In genomic region chr19:32372726-32373613, GRCh38 we compare ENCODE assay signal across 12 cellular contexts. TPM values are rescaled to one million over a fixed set of nuclear protein-coding genes. Genes with fewer than 3 reads are reported as not detected.
DNase-seq lines count a peak whose midpoint lies in the region; ATAC-seq and TF ChIP-seq lines count a peak whose summit lies in the region.
"Had no signal": no experiment of that assay in that cellular context is flagged by ENCODE, and none has a peak within 500 bp of the region (broad histone marks: within the 10 kb centered on the region; RNA-seq: fewer than 3 reads in every experiment).

No MANE protein-coding gene starts in this region.

- BruUV-seq in PC-9 (replicated peaks; lab: Mats Ljungman, UMichigan), result no TSS peak

- no peaks in the 10 kb centered on the region for H3K27me3 Mint-ChIP-seq in nephron progenitor cell (ENCODE audit: low read depth, poor library complexity)
- no peaks in the 10 kb centered on the region for H3K27me3 Mint-ChIP-seq in effector memory CD8-positive, alpha-beta T cell

- H3K27me3 ChIP-seq in PC-9 (ENCODE audit: insufficient read depth, low read depth) (no peaks in the 10 kb centered on the region), endocrine pancreas (ENCODE audit: control insufficient read depth, insufficient read depth, low read length) (no peaks in the 10 kb centered on the region)

- H3K4me3 Mint-ChIP-seq in nephron progenitor cell, result no peak overlapping the region
- no peak overlapping the region for H3K4me3 Mint-ChIP-seq in effector memory CD8-positive, alpha-beta T cell
- H3K4me3 Mint-ChIP-seq: stimulated activated effector memory CD8-positive, alpha-beta T cell treated with anti-CD3 and anti-CD28 coated beads, Interleukin-12 subunit alpha, Interleukin-12 subunit beta, amount 100 ng/mL, for 72 hours had no signal

- intact Hi-C loops in PC-9 (cut with micrococcal nuclease; ENCODE audit: unreplicated experiment), result loop anchor here (1.0 to 10.0 kb wide), 4 partner anchors 10 to 922 kb away; no protein-coding TSS in a partner anchor

- H3K79me2 ChIP-seq in PC-9 (ENCODE audit: low read depth), result peaks cover 46% of the 10 kb centered on the region

- peak overlapping the region; percentile 61 for H3K4me2 ChIP-seq in PC-9

- POLR2A ChIA-PET in AG04449 (lab: Yijun Ruan, JAX) (interaction anchor here (0.6 to 1.4 kb wide), 4 partner anchors 15 to 32 kb away, joined by 3 to 12 read pairs (median 5); partner anchors contain the start of gene DPY19L3), PC-9 (lab: Charles Lee; ENCODE audit: unreplicated experiment) (interaction anchor here (1.2 kb wide), 1 partner anchor 33 kb away, joined by 17 read pairs; the partner anchor contains the start of gene DPY19L3)

- no peak for TF ChIP-seq CTCF in AG04449 (IDR thresholded peaks at IDR 0.05; ENCODE audit: insufficient read depth, low read length, missing control alignments)
- TF ChIP-seq CTCF in PC-9 (conservative IDR thresholded peaks at IDR 0.05), result no peak
- TF ChIP-seq CTCF in nephron progenitor cell (IDR thresholded peaks at IDR 0.05), result no peak

- H3K9me3 ChIP-seq in PC-9 (ENCODE audit: insufficient read depth, low read depth) (0 out of 2 replicates have a peak, but pooled peaks cover 4% of the 10 kb centered on the region), endocrine pancreas (ENCODE audit: control insufficient read depth, low read length) (no peaks in the 10 kb centered on the region)

- peaks cover 15% of the 10 kb centered on the region for H3K9me3 Mint-ChIP-seq in nephron progenitor cell
- H3K9me3 Mint-ChIP-seq in effector memory CD8-positive, alpha-beta T cell, result no peaks in the 10 kb centered on the region
- H3K9me3 Mint-ChIP-seq: stimulated activated effector memory CD8-positive, alpha-beta T cell treated with anti-CD3 and anti-CD28 coated beads, Interleukin-12 subunit alpha, Interleukin-12 subunit beta, amount 100 ng/mL, for 72 hours had no signal

- H3K4me3 ChIP-seq in AG04449 (ENCODE audit: low read depth, low read length), result peak overlapping the region; percentile 32
- peak overlapping the region; percentile 12; the same call in 1 of the 2 replicates for H3K4me3 ChIP-seq in PC-9
- H3K4me3 ChIP-seq in endocrine pancreas (ENCODE audit: control insufficient read depth, insufficient read depth, low read length), result peak overlapping the region; percentile 56
- H3K4me3 ChIP-seq: SK-N-MC had no signal

- H3K36me3 Mint-ChIP-seq in nephron progenitor cell (ENCODE audit: low read depth), result peaks cover 95% of the 10 kb centered on the region
- H3K36me3 Mint-ChIP-seq in effector memory CD8-positive, alpha-beta T cell (ENCODE audit: insufficient read depth), result peaks cover 43% of the 10 kb centered on the region

- H3K36me3 ChIP-seq in PC-9 (ENCODE audit: low read depth) (peaks cover 35% of the 10 kb centered on the region; the same call in 1 of the 2 replicates), endocrine pancreas (ENCODE audit: control insufficient read depth, insufficient read depth, low read length) (peaks cover 3% of the 10 kb centered on the region)

- peak overlapping the region; percentile 82 for H3K27ac Mint-ChIP-seq in nephron progenitor cell
- H3K27ac Mint-ChIP-seq in effector memory CD8-positive, alpha-beta T cell, result peak overlapping the region in 1 of 2 donors; percentile 9
- H3K27ac Mint-ChIP-seq: stimulated activated effector memory CD8-positive, alpha-beta T cell treated with anti-CD3 and anti-CD28 coated beads, Interleukin-12 subunit alpha, Interleukin-12 subunit beta, amount 100 ng/mL, for 72 hours had no signal

- no peaks in the 10 kb centered on the region for H3K9me2 ChIP-seq in PC-9 (ENCODE audit: insufficient read depth)

- H3K9ac ChIP-seq in endocrine pancreas (ENCODE audit: control insufficient read depth, insufficient read depth, low read length), result no peak overlapping the region

- peaks cover 7% of the 10 kb centered on the region; the same call in 1 of the 2 replicates for H4K20me1 ChIP-seq in PC-9 (ENCODE audit: insufficient read depth)

- ATAC-seq in GM21528 (IDR thresholded peaks at IDR 0.05; ENCODE audit: low FRiP score, unreplicated experiment), result no peak
- no peak for ATAC-seq in HG03460 (IDR thresholded peaks at IDR 0.05; ENCODE audit: unreplicated experiment)
- no peak for ATAC-seq in effector memory CD8-positive, alpha-beta T cell (replicated peaks)
- ATAC-seq: stimulated activated effector memory CD8-positive, alpha-beta T cell treated with anti-CD3 and anti-CD28 coated beads, Interleukin-12 subunit alpha, Interleukin-12 subunit beta, amount 100 ng/mL, for 72 hours had no signal

- DNase-seq in AG04449 (ENCODE audit: low read depth, low spot score), result no peak
- peak; percentile 41 to 76 for DNase-seq in PC-9
- DNase-seq in nephron progenitor cell, result no peak
- no peak for DNase-seq in effector memory CD8-positive, alpha-beta T cell
- DNase-seq in SKM-1 treated with dmso at 0.1 percent for 144 hours (lab: John Stamatoyannopoulos, UW; ENCODE audit: unreplicated experiment), result no peak
- DNase-seq: cerebellar nuclear complex, NCI-H1694 had no signal

- no peak overlapping the region for H2AFZ ChIP-seq in PC-9

- peaks cover 34% of the 10 kb centered on the region for H3F3A ChIP-seq in PC-9 (ENCODE audit: insufficient read depth, low read depth)

- peak overlapping the region; percentile 79 for H3K27ac ChIP-seq in PC-9
- H3K27ac ChIP-seq: SK-N-MC had no signal

- H3K4me1 Mint-ChIP-seq in nephron progenitor cell, result peaks cover 18% of the 10 kb centered on the region
- H3K4me1 Mint-ChIP-seq in effector memory CD8-positive, alpha-beta T cell (ENCODE audit: low read depth in 2 of 2), result peaks cover 14 to 33% of the 10 kb centered on the region in 2 donors

- CTCF ChIA-PET in AG04449 (lab: Yijun Ruan, JAX) (interaction anchor here (1.3 to 1.5 kb wide), 2 partner anchors 16 to 36 kb away, joined by 3 read pairs; no protein-coding TSS in a partner anchor), PC-9 (lab: Charles Lee) (interaction anchor here (0.5 kb wide), 1 partner anchor 54 kb away, joined by 4 read pairs; no protein-coding TSS in a partner anchor)

- H3K4me1 ChIP-seq in PC-9 (replicated peaks; ENCODE audit: insufficient read depth), result peaks cover 39% of the 10 kb centered on the region
- H3K4me1 ChIP-seq in endocrine pancreas (ENCODE audit: control insufficient read depth, insufficient read depth, low read length), result peaks cover 7% of the 10 kb centered on the region

RNA-seq across cellular contexts. Expression of gene ZNF507, which starts 27.6 kb away (rescaled TPM):
- total RNA-seq in PC-9 (2021), result 20.8 and 26.5 TPM in 2 replicates

RNA-seq across cellular contexts. Expression of gene DPY19L3, which starts 32.6 kb away (rescaled TPM):
- 22.3 and 29.0 TPM in 2 replicates for total RNA-seq in PC-9 (2021)

Comparison
In these comparisons a context has a peak if more than half of its experiments do, and no peak if none do; other contexts are left out.
1. DNase-seq: peak in PC-9 (2 of 2); none in AG04449 (single experiment), nephron progenitor cell (single experiment), effector memory CD8-positive, alpha-beta T cell (0 of 3) and SKM-1 treated with dmso at 0.1 percent for 144 hours (single experiment).
2. Peak in every context shown above with its lines, with median percentiles within 50 percentile points of each other: H3K4me3 ChIP-seq.